14 cellular contexts compared by ENCODE assay signal in the genomic region with DNA sequence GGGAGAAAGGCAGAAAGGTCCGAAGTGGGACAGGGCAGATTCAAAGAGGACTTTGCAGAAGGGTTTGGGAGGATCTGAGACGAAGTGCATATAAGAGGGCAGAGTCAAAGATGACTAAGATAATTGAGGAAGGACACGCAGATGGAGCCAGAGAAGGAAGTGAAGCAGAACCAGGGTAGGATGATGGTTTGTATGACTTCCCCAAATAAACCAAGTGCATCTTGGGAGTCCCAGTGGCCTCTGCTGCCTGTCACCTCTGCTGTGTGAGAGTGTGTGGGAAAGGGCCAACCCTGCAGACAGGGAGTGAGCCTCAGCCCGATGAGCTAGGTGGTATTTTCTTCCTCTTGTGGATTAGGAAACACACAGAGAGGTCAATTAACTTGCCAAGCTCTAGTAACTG. TPM values are rescaled to one million over a fixed set of nuclear protein-coding genes. Genes with fewer than 3 reads are reported as not detected.
A peak's percentile ranks its signal among the peaks of the same experiment; 100 is the strongest.
DNase-seq lines count a peak whose midpoint lies in the region; ATAC-seq and TF ChIP-seq lines count a peak whose summit lies in the region.
"Had no signal": no experiment of that assay in that cellular context is flagged by ENCODE, and none has a peak within 500 bp of the region (broad histone marks: within the 10 kb centered on the region; RNA-seq: fewer than 3 reads in every experiment).

No MANE protein-coding gene starts in this region.

- H3K4me3 ChIP-seq in gastroesophageal sphincter (no peak overlapping the region), neutrophil (ENCODE audit: low read depth in 1 of 2, low read length in 1 of 2) (no peak overlapping the region)

- no peak for TF ChIP-seq EP300 in gastroesophageal sphincter (IDR thresholded peaks at IDR 0.05)

- H3K36me3 ChIP-seq in gastroesophageal sphincter = no peaks in the 10 kb centered on the region
- no peaks in the 10 kb centered on the region for H3K36me3 ChIP-seq in neutrophil

- POLR2A ChIA-PET in GM10248 (lab: Yijun Ruan, JAX) = no interaction called here

- CTCF ChIA-PET in GM10248 (lab: Yijun Ruan, JAX) = interaction anchor here (1.0 kb wide), 1 partner anchor 9 kb away, joined by 3 read pairs; no protein-coding TSS in a partner anchor

- H3K4me1 ChIP-seq in gastroesophageal sphincter (peaks cover 0 to 10% (median 6%) of the 10 kb centered on the region in 3 donors), neutrophil (ENCODE audit: control insufficient read depth in 1 of 2, insufficient read depth in 1 of 2, low read depth in 1 of 2, low read length in 1 of 2) (peaks cover 5 to 14% of the 10 kb centered on the region in 2 experiments)

- no peaks in the 10 kb centered on the region for H3K27me3 ChIP-seq in gastroesophageal sphincter
- no peaks in the 10 kb centered on the region for H3K27me3 ChIP-seq in neutrophil

- peak; percentile 44 for ATAC-seq in gastroesophageal sphincter
- ATAC-seq: activated CD4-positive, alpha-beta T cell treated with anti-CD3 and anti-CD28 coated beads for 36 hours had no signal

- WGBS in gastroesophageal sphincter (ENCODE audit: low coverage in 1 of 2), 2 donors = 73 to 80% methylated on average over 1 to 4 of the region's 4 CpGs

- TF ChIP-seq CTCF in GM10248 (IDR thresholded peaks at IDR 0.05; ENCODE audit: control extremely low read depth, extremely low read depth, low read depth, missing control alignments) (no peak), gastroesophageal sphincter (IDR thresholded peaks at IDR 0.05) (no peak), neutrophil (IDR thresholded peaks at IDR 0.05) (no peak)

- DNase-seq in GM10248 (ENCODE audit: extremely low spot score) = peak; percentile 28
- peak; percentile 95 for DNase-seq in NOMO-1 treated with DMSO at 0.1 percent for 48 hours (lab: John Stamatoyannopoulos, UW; ENCODE audit: unreplicated experiment)
- no peak for DNase-seq in LoVo (ENCODE audit: low spot score)
- no peak for DNase-seq in COLO668 (lab: John Stamatoyannopoulos, UW; ENCODE audit: unreplicated experiment)
- no peak for DNase-seq in NCI-H2029 treated with DMSO at 0.1 percent for 48 hours (lab: John Stamatoyannopoulos, UW)
- no peak for DNase-seq in HUDEP-2 (lab: John Stamatoyannopoulos, UW; ENCODE audit: unreplicated experiment in 76 of 76)
- DNase-seq: activated CD4-positive, alpha-beta T cell treated with anti-CD3 and anti-CD28 coated beads for 36 hours; activated T-cell treated with anti-CD3 and anti-CD28 coated beads, Interleukin-2, amount 50 U/mL, for 48 hours; NCI-H526; stimulated activated CD4-positive, alpha-beta T cell treated with anti-CD3 and anti-CD28 coated beads, Interleukin-2, amount 100 ng/mL, for 48 hours; stimulated activated naive CD4-positive, alpha-beta T cell had no signal

- no peaks in the 10 kb centered on the region for H3K9me3 ChIP-seq in gastroesophageal sphincter
- H3K9me3 ChIP-seq in neutrophil = no peaks in the 10 kb centered on the region

- H3K27ac ChIP-seq in gastroesophageal sphincter (no peak overlapping the region), neutrophil (peak overlapping the region; percentile 51)
- H3K27ac ChIP-seq: C4-2B had no signal

- TF ChIP-seq POLR2A in gastroesophageal sphincter (IDR thresholded peaks at IDR 0.05) = no peak

RNA-seq across cellular contexts. Expression of gene FLVCR2, which starts 36.8 kb away (rescaled TPM):
- 1 to 10 TPM; 1.9 to 5.8 (median 4.1) TPM for total RNA-seq in gastroesophageal sphincter

RNA-seq across cellular contexts. Expression of gene ERG28, which starts 45.5 kb away (rescaled TPM):
- 10 to 100 TPM in 1 of 4 donors, 1 to 10 TPM in 3; 6.2 to 13.4 (median 7.0) TPM for total RNA-seq in gastroesophageal sphincter

RNA-seq across cellular contexts. Expression of gene TTLL5, which starts 45.8 kb away (rescaled TPM):
- total RNA-seq in gastroesophageal sphincter = 10 to 100 TPM; 18.1 to 30.0 (median 22.1) TPM

Comparison
In these comparisons a context has a peak if more than half of its experiments do, and no peak if none do; other contexts are left out.
1. DNase-seq: peak in GM10248 (single experiment) and NOMO-1 treated with DMSO at 0.1 percent for 48 hours (single experiment); none in LoVo (single experiment), COLO668 (single experiment), NCI-H2029 treated with DMSO at 0.1 percent for 48 hours (single experiment) and HUDEP-2 (0 of 76).